ENCODE assay signal across 8 cellular contexts in genomic region chr3:115146418-115147328, GRCh38. TPM values are rescaled to one million over a fixed set of nuclear protein-coding genes. Genes with fewer than 3 reads are reported as not detected.
DNase-seq lines count a peak whose midpoint lies in the region; ATAC-seq, FAIRE-seq and TF ChIP-seq lines count a peak whose summit lies in the region.

Gene ZBTB20, minus strand, starts transcription at chr3:115147288.

- BruUV-seq in endothelial cell of umbilical vein (replicated peaks; lab: Mats Ljungman, UMichigan) = TSS peak; percentile 74

- peaks cover 6% of the 10 kb centered on the region for H3K4me1 ChIP-seq in endothelial cell of umbilical vein (ENCODE audit: control insufficient read depth, extremely low read depth, insufficient read depth, low read length)
- peaks cover 20% of the 10 kb centered on the region for H3K4me1 ChIP-seq in mononuclear cell (ENCODE audit: insufficient read depth, low read length)

- H4K20me1 ChIP-seq in endothelial cell of umbilical vein (replicated peaks; ENCODE audit: control insufficient read depth, extremely low read depth, insufficient read depth, low read length) = no peaks in the 10 kb centered on the region

- H3K9me3 ChIP-seq in AG04450 (ENCODE audit: control insufficient read depth, insufficient read depth, low read length) (no peaks in the 10 kb centered on the region), endothelial cell of umbilical vein (replicated peaks; ENCODE audit: control insufficient read depth, insufficient read depth, low read length) (no peaks in the 10 kb centered on the region), mononuclear cell (ENCODE audit: low read depth, low read length) (no peaks in the 10 kb centered on the region)

- CTCF ChIA-PET in AG04450 (lab: Charles Lee) = interaction anchor here (0.6 to 1.3 kb wide), 3 partner anchors 105 to 762 kb away, joined by 3 to 5 read pairs (median 4); no protein-coding TSS in a partner anchor
- CTCF ChIA-PET in endothelial cell of umbilical vein (lab: Charles Lee) = interaction anchor here (0.8 to 2.2 kb wide), 11 partner anchors 9 to 856 kb away, joined by 3 to 9 read pairs (median 4); no protein-coding TSS in a partner anchor

- in situ Hi-C loops in GM18951 (cut with MboI; ENCODE audit: low sequenced_read_pairs, unreplicated experiment) = no loop called here

- peak within 1 kb of the TSS; percentile 95 for H2AFZ ChIP-seq in endothelial cell of umbilical vein (ENCODE audit: low read depth, low read length)

- ATAC-seq in HG03280 (IDR thresholded peaks at IDR 0.05; ENCODE audit: unreplicated experiment) = peak; percentile 30

- dilution Hi-C loops in endothelial cell of umbilical vein (cut with MboI; ENCODE audit: extremely low pct_ligation_motif_present, low sequenced_read_pairs) = no loop called here

- peak; percentile 60 for TF ChIP-seq POLR2A in GM18951 (IDR thresholded peaks at IDR 0.05; ENCODE audit: extremely low read depth, insufficient read depth, insufficient read length)
- TF ChIP-seq POLR2A in endothelial cell of umbilical vein (IDR thresholded peaks at IDR 0.05; ENCODE audit: low read depth, low read length) = peak; percentile 65

- H3K4me3 ChIP-seq in AG04450 (ENCODE audit: low read depth, low read length) (peak within 1 kb of the TSS; percentile 74), endothelial cell of umbilical vein (replicated peaks in 1 of 3; ENCODE audit: insufficient read depth in 1 of 3, low read depth in 1 of 3, low read length in 3 of 3) (peak within 1 kb of the TSS; percentile 81 to 96 (median 93)), mononuclear cell (ENCODE audit: low read length) (peak within 1 kb of the TSS; percentile 80)

- H3K9ac ChIP-seq in endothelial cell of umbilical vein (replicated peaks; ENCODE audit: extremely low read depth, insufficient read depth, low read length) = peak within 1 kb of the TSS; percentile 98

- H3K36me3 ChIP-seq in endothelial cell of umbilical vein (ENCODE audit: control insufficient read depth in 2 of 2, extremely low read depth in 1 of 2, insufficient read depth in 2 of 2, low read length in 2 of 2) = no peaks in the 10 kb centered on the region

- peak within 1 kb of the TSS; percentile 95 for H3K4me2 ChIP-seq in endothelial cell of umbilical vein (ENCODE audit: insufficient read depth, low read length)

- POLR2A ChIA-PET in AG04450 (lab: Yijun Ruan, JAX) (interaction anchor here (0.6 to 1.7 kb wide), 11 partner anchors 8 to 598 kb away, joined by 3 to 11 read pairs (median 5); no protein-coding TSS in a partner anchor), endothelial cell of umbilical vein (lab: Charles Lee) (interaction anchor here (0.6 to 1.1 kb wide), 4 partner anchors 22 to 763 kb away, joined by 3 to 4 read pairs (median 4); no protein-coding TSS in a partner anchor)

- TF ChIP-seq CTCF in AG04450 (IDR thresholded peaks at IDR 0.05; ENCODE audit: low read depth, low read length) (no peak), endothelial cell of umbilical vein (IDR thresholded peaks at IDR 0.05; ENCODE audit: extremely low read depth in 1 of 2, insufficient read depth in 1 of 2, low read depth in 1 of 2, low read length in 2 of 2) (no peak)

- no peaks in the 10 kb centered on the region for H3K27me3 ChIP-seq in AG04450 (ENCODE audit: control insufficient read depth, insufficient read depth, low read length)
- no peaks in the 10 kb centered on the region for H3K27me3 ChIP-seq in endothelial cell of umbilical vein (ENCODE audit: control insufficient read depth in 2 of 2, insufficient read depth in 2 of 2, low read length in 2 of 2)
- H3K27me3 ChIP-seq in mononuclear cell (ENCODE audit: insufficient read depth, low read length) = no peaks in the 10 kb centered on the region

- intact Hi-C loops in endothelial cell of umbilical vein (cut with micrococcal nuclease) = loop anchor here (1.0 to 5.0 kb wide), 16 partner anchors 38 to 1782 kb away; partner anchors contain the start of genes ATP6V1A, NAA50 and USF3

- peak; percentile 45 for DNase-seq in AG04450 (ENCODE audit: low read depth, low spot score)
- DNase-seq in NOMO-1 (lab: John Stamatoyannopoulos, UW; ENCODE audit: unreplicated experiment in 2 of 2) = peak; percentile 16 to 41
- peak; percentile 72 for DNase-seq in activated CD8-positive, alpha-beta memory T cell treated with anti-CD3 and anti-CD28 coated beads, Interleukin-2, amount 50 U/mL, for 4 hours
- peak; percentile 76 for DNase-seq in endothelial cell of umbilical vein (ENCODE audit: low read depth, low spot score)
- peak; percentile 59 for DNase-seq in stimulated activated CD8-positive, alpha-beta memory T cell treated with anti-CD3 and anti-CD28 coated beads, Interleukin-4, amount 100 ng/mL, for 24 hours (ENCODE audit: low read depth)

- no peaks in the 10 kb centered on the region for H3K79me2 ChIP-seq in endothelial cell of umbilical vein (ENCODE audit: control insufficient read depth, insufficient read depth, low read length)

- no peaks in the 10 kb centered on the region for H3K9me1 ChIP-seq in endothelial cell of umbilical vein (replicated peaks; ENCODE audit: control insufficient read depth, extremely low read depth, insufficient read depth, low read length)

- peak within 1 kb of the TSS; percentile 93 for H3K27ac ChIP-seq in AG04450 (ENCODE audit: low read depth, low read length)
- H3K27ac ChIP-seq in endothelial cell of umbilical vein (ENCODE audit: insufficient read depth, low read depth, low read length) = peak within 1 kb of the TSS; percentile 97

- FAIRE-seq in endothelial cell of umbilical vein (lab: Jason Lieb, UNC) = no peak

TF ChIP-seq in endothelial cell of umbilical vein, 7 proteins besides CTCF, POLR2A, EP300 and RAD21:
- TF ChIP-seq EZH2 (IDR thresholded peaks at IDR 0.05; ENCODE audit: borderline replicate concordance, low read depth, low read length, severe bottlenecking) = no peak
- TF ChIP-seq GATA2 (IDR thresholded peaks at IDR 0.05; ENCODE audit: insufficient read depth, insufficient read length, low read depth, low read length) = no peak
- TF ChIP-seq MAX (IDR thresholded peaks at IDR 0.05; ENCODE audit: insufficient read depth, insufficient read length) = no peak
- TF ChIP-seq MYC (IDR thresholded peaks at IDR 0.05; ENCODE audit: low read depth, low read length) = no peak
- TF ChIP-seq JUN (IDR thresholded peaks at IDR 0.05; ENCODE audit: borderline replicate concordance, insufficient read depth, insufficient read length, low read depth) = no peak
- TF ChIP-seq POLR2AphosphoS5 (IDR thresholded peaks at IDR 0.05; ENCODE audit: insufficient read depth, low read depth, low read length) = no peak
- no peak for TF ChIP-seq FOS (IDR thresholded peaks at IDR 0.05; ENCODE audit: borderline replicate concordance, insufficient read depth, low read length)

RNA-seq across cellular contexts. Expression of gene ZBTB20, which starts in this region (rescaled TPM):
- polyA plus RNA-seq in AG04450 (2011; rRNA removed) = 2.6 and 3.0 TPM in 2 replicates
- polyA minus RNA-seq in AG04450 (2011; rRNA and poly(A)+ RNA removed) = 55.8 and 68.6 TPM in 2 replicates
- total RNA-seq in endothelial cell of umbilical vein = 18.6 and 20.5 TPM in 2 replicates
- 2.1 and 4.1 TPM in 2 replicates for polyA plus RNA-seq in endothelial cell of umbilical vein
- polyA plus RNA-seq in endothelial cell of umbilical vein (2011; cell fraction: cytosol; rRNA removed) = 2.0 and 11.1 TPM in 2 replicates
- 10.8 and 13.9 TPM in 2 replicates for polyA plus RNA-seq in endothelial cell of umbilical vein (2011; cell fraction: nucleus; rRNA removed)
- polyA plus RNA-seq in endothelial cell of umbilical vein (2012) = 1.3 and 1.7 TPM in 2 replicates
- polyA minus RNA-seq in endothelial cell of umbilical vein = 53.9 and 59.6 TPM in 2 replicates
- polyA minus RNA-seq in endothelial cell of umbilical vein (2011; cell fraction: cytosol; rRNA and poly(A)+ RNA removed) = 20.3 TPM
- 105 and 123 TPM in 2 replicates for polyA minus RNA-seq in endothelial cell of umbilical vein (2011; cell fraction: nucleus; rRNA and poly(A)+ RNA removed)
- 38.2 TPM for total RNA-seq in mononuclear cell

Comparison
In these comparisons a context has a peak if more than half of its experiments do, and no peak if none do; other contexts are left out.
1. Peak in every context shown above with its lines: DNase-seq, ATAC-seq, H3K4me3 ChIP-seq and H3K27ac ChIP-seq.